In genomic region chr20:37461376-37461775, GRCh38 we compare ENCODE assay signal across 34 cellular contexts.
"Had no signal": no experiment of that assay in that cellular context is flagged by ENCODE, and none has a peak within 500 bp of the region (broad histone marks: within the 10 kb centered on the region; RNA-seq: fewer than 3 reads in every experiment).

No MANE protein-coding gene starts in this region.

- DNase-seq: Karpas-422, Kasumi-1, MG63, MM.1S, MV-4-11, NCI-H1048, NCI-H1092, NCI-H1092 treated with DMSO at 0.1 percent for 48 hours, NCI-H1105, NCI-H1105 treated with DMSO at 0.1 percent for 48 hours, NCI-H1417, NCI-H1417 treated with DMSO at 0.1 percent for 48 hours, NCI-H1436, NCI-H1436 treated with DMSO at 0.1 percent for 48 hours, NCI-H146, NCI-H1694, NCI-H1694 treated with DMSO at 0.1 percent for 48 hours, NCI-H187, NCI-H187 treated with DMSO at 0.1 percent for 48 hours, NCI-H1930, NCI-H2029, NCI-H2029 treated with DMSO at 0.1 percent for 48 hours, NCI-H2081, NCI-H2081 treated with DMSO at 0.1 percent for 48 hours, NCI-H2107, NCI-H2171, NCI-H2171 treated with DMSO at 0.1 percent for 48 hours, NCI-H2227 treated with DMSO at 0.1 percent for 48 hours, NCI-H226, NCI-H345, NCI-H446, NCI-H446 treated with DMSO at 0.1 percent for 48 hours, NCI-H510A, NCI-H510A treated with DMSO at 0.1 percent for 48 hours had no signal

- H3K4me3 ChIP-seq: MG63 had no signal

- H3K36me3 ChIP-seq: MG63 had no signal
